ENCODE assay signal across 8 cellular contexts in genomic region chr17:8436169-8436932, GRCh38. TPM values are rescaled to one million over a fixed set of nuclear protein-coding genes. Genes with fewer than 3 reads are reported as not detected.
DNase-seq lines count a peak whose midpoint lies in the region; ATAC-seq and TF ChIP-seq lines count a peak whose summit lies in the region.

No MANE protein-coding gene starts in this region.

- peaks cover 34% of the 10 kb centered on the region for H3K4me1 Mint-ChIP-seq in activated CD8-positive, alpha-beta T cell treated with anti-CD3 and anti-CD28 coated beads for 36 hours (ENCODE audit: low read depth)
- H3K4me1 Mint-ChIP-seq in effector memory CD8-positive, alpha-beta T cell (ENCODE audit: low read depth in 2 of 2): peaks cover 23 to 42% of the 10 kb centered on the region in 2 donors

- no peak overlapping the region for H4K5ac ChIP-seq in mesendoderm (ENCODE audit: low read length)

- POLR2A ChIA-PET in activated CD8-positive, alpha-beta T cell treated with anti-CD3 and anti-CD28 coated beads for 36 hours (lab: Charles Lee): interaction anchor here (0.8 to 1.3 kb wide), 5 partner anchors 15 to 309 kb away, joined by 3 to 5 read pairs (median 3); no protein-coding TSS in a partner anchor

- H3K4ac ChIP-seq in mesendoderm (ENCODE audit: low read depth, low read length): no peak overlapping the region

- H3K36me3 ChIP-seq in mesendoderm (ENCODE audit: control insufficient read depth, insufficient read depth, low read length): no peaks in the 10 kb centered on the region

- intact Hi-C loops in activated CD8-positive, alpha-beta T cell treated with anti-CD3 and anti-CD28 coated beads for 36 hours (cut with micrococcal nuclease): no loop called here

- no peak for TF ChIP-seq CTCF in activated CD8-positive, alpha-beta T cell treated with anti-CD3 and anti-CD28 coated beads for 36 hours (IDR thresholded peaks at IDR 0.05)

- H3K18ac ChIP-seq in mesendoderm (ENCODE audit: low read length): peak overlapping the region; percentile 86

- H3K9ac ChIP-seq in mesendoderm (ENCODE audit: low read length): peak overlapping the region; percentile 92

- no peak overlapping the region for H2BK5ac ChIP-seq in mesendoderm (ENCODE audit: low read length)

- ATAC-seq in HG02938 (IDR thresholded peaks at IDR 0.05; ENCODE audit: unreplicated experiment): peak; percentile 36
- ATAC-seq in activated CD8-positive, alpha-beta T cell treated with anti-CD3 and anti-CD28 coated beads for 36 hours: peak; percentile 58
- ATAC-seq in effector memory CD8-positive, alpha-beta T cell (replicated peaks): peak; percentile 47

- H3K27ac ChIP-seq in mesendoderm (ENCODE audit: low read depth, low read length): peak overlapping the region; percentile 96

- peaks cover 29% of the 10 kb centered on the region for H3K79me2 ChIP-seq in mesendoderm (ENCODE audit: control insufficient read depth, insufficient read depth, low read length)

- H3K27me3 ChIP-seq in mesendoderm (ENCODE audit: insufficient read depth, low read length, poor library complexity): no peaks in the 10 kb centered on the region

- peak overlapping the region; percentile 91 for H3K27ac Mint-ChIP-seq in activated CD8-positive, alpha-beta T cell treated with anti-CD3 and anti-CD28 coated beads for 36 hours
- H3K27ac Mint-ChIP-seq in effector memory CD8-positive, alpha-beta T cell: peak overlapping the region; percentile 96 to 98

- no peaks in the 10 kb centered on the region for H3K9me3 Mint-ChIP-seq in activated CD8-positive, alpha-beta T cell treated with anti-CD3 and anti-CD28 coated beads for 36 hours
- no peaks in the 10 kb centered on the region for H3K9me3 Mint-ChIP-seq in effector memory CD8-positive, alpha-beta T cell

- H3K4me3 ChIP-seq in mesendoderm (ENCODE audit: low read length): peak overlapping the region; percentile 83

- H3K23ac ChIP-seq in mesendoderm (ENCODE audit: low read length): no peak overlapping the region

- H4K8ac ChIP-seq in mesendoderm (ENCODE audit: low read depth, low read length): no peak overlapping the region

- H3K36me3 Mint-ChIP-seq in activated CD8-positive, alpha-beta T cell treated with anti-CD3 and anti-CD28 coated beads for 36 hours (ENCODE audit: low read depth): peaks cover 12% of the 10 kb centered on the region
- H3K36me3 Mint-ChIP-seq in effector memory CD8-positive, alpha-beta T cell (ENCODE audit: insufficient read depth): peaks cover 38% of the 10 kb centered on the region

- peaks cover 4% of the 10 kb centered on the region for H3K79me1 ChIP-seq in mesendoderm (ENCODE audit: low read length)

- peak overlapping the region; percentile 94 for H3K56ac ChIP-seq in mesendoderm (ENCODE audit: low read length)

- DNase-seq in NCI-H2227 (lab: John Stamatoyannopoulos, UW; ENCODE audit: unreplicated experiment) (peak; percentile 31), NCI-H2227 treated with DMSO at 0.1 percent for 48 hours (lab: John Stamatoyannopoulos, UW) (no peak), NCI-H2171 (lab: John Stamatoyannopoulos, UW) (peak; percentile 44), mesendoderm (peak; percentile 91)
- DNase-seq in activated CD8-positive, alpha-beta T cell treated with anti-CD3 and anti-CD28 coated beads for 36 hours: peak; percentile 75
- DNase-seq in effector memory CD8-positive, alpha-beta T cell: peak in 2 of 3 experiments; percentile 50 to 58
- DNase-seq in stimulated activated CD8-positive, alpha-beta memory T cell treated with anti-CD3 and anti-CD28 coated beads, Interleukin-15, amount 100 ng/mL, for 24 hours (ENCODE audit: low read depth): peak; percentile 33

- H2BK120ac ChIP-seq in mesendoderm (ENCODE audit: low read depth, low read length): peak overlapping the region; percentile 0

- CTCF ChIA-PET in activated CD8-positive, alpha-beta T cell treated with anti-CD3 and anti-CD28 coated beads for 36 hours (lab: Charles Lee): interaction anchor here (0.8 to 3.9 kb wide), 10 partner anchors 9 to 54 kb away, joined by 3 to 19 read pairs (median 4); no protein-coding TSS in a partner anchor

- peak overlapping the region; percentile 73 for H3K4me2 ChIP-seq in mesendoderm (ENCODE audit: low read length)

- no CpG with 5 or more reads among the region's 44 CpGs for WGBS in mesendoderm (ENCODE audit: extremely low coverage, insufficient coverage, low lambda C conversion rate)

- no peaks in the 10 kb centered on the region for H3K4me1 ChIP-seq in mesendoderm (ENCODE audit: control insufficient read depth, low read depth, low read length)

- H3K4me3 Mint-ChIP-seq in activated CD8-positive, alpha-beta T cell treated with anti-CD3 and anti-CD28 coated beads for 36 hours: peak overlapping the region; percentile 86
- peak overlapping the region; percentile 93 to 97 for H3K4me3 Mint-ChIP-seq in effector memory CD8-positive, alpha-beta T cell

- H2BK15ac ChIP-seq in mesendoderm (replicated peaks; ENCODE audit: low read depth): no peak overlapping the region

- no peaks in the 10 kb centered on the region for H3K27me3 Mint-ChIP-seq in activated CD8-positive, alpha-beta T cell treated with anti-CD3 and anti-CD28 coated beads for 36 hours
- no peaks in the 10 kb centered on the region for H3K27me3 Mint-ChIP-seq in effector memory CD8-positive, alpha-beta T cell

- H2AK5ac ChIP-seq in mesendoderm (ENCODE audit: low read length): no peak overlapping the region

RNA-seq across cellular contexts. Expression of gene NDEL1, which starts 0.7 kb away (rescaled TPM):
- 10 to 100 TPM; 48.1 to 53.9 TPM for total RNA-seq in activated CD8-positive, alpha-beta T cell treated with anti-CD3 and anti-CD28 coated beads for 36 hours
- 34.4 TPM for polyA plus RNA-seq in mesendoderm (2013, experiment 1 of 2)
- 34.5 TPM for polyA plus RNA-seq in mesendoderm (2013, experiment 2 of 2)

RNA-seq across cellular contexts. Expression of gene RNF222, which starts 38.7 kb away (rescaled TPM):
- total RNA-seq in activated CD8-positive, alpha-beta T cell treated with anti-CD3 and anti-CD28 coated beads for 36 hours: under 1 TPM; 0.11 TPM
- 0.08 TPM for polyA plus RNA-seq in mesendoderm (2013, experiment 1 of 2)
- 0.08 TPM for polyA plus RNA-seq in mesendoderm (2013, experiment 2 of 2)

RNA-seq across cellular contexts. Expression of gene RPL26, which starts 53.4 kb away (rescaled TPM):
- 1,000 to 10,000 TPM; 3,141 to 3,176 TPM for total RNA-seq in activated CD8-positive, alpha-beta T cell treated with anti-CD3 and anti-CD28 coated beads for 36 hours
- 6,705 TPM for polyA plus RNA-seq in mesendoderm (2013, experiment 1 of 2)
- 6,705 TPM for polyA plus RNA-seq in mesendoderm (2013, experiment 2 of 2)
